ENCODE assay signal across 16 cellular contexts in genomic region chr6:109056661-109057060, GRCh38. TPM values are rescaled to one million over a fixed set of nuclear protein-coding genes. Genes with fewer than 3 reads are reported as not detected.
DNase-seq lines count a peak whose midpoint lies in the region; ATAC-seq and TF ChIP-seq lines count a peak whose summit lies in the region.
"Had no signal": no experiment of that assay in that cellular context is flagged by ENCODE, and none has a peak within 500 bp of the region (broad histone marks: within the 10 kb centered on the region; RNA-seq: fewer than 3 reads in every experiment).

No MANE protein-coding gene starts in this region.

- H3K9me3 ChIP-seq in GM23248 (ENCODE audit: low read depth) (no peaks in the 10 kb centered on the region), Panc1 (ENCODE audit: control insufficient read depth, insufficient read depth, low read depth, low read length) (no peaks in the 10 kb centered on the region), testis (no peaks in the 10 kb centered on the region)
- H3K9me3 ChIP-seq: Caco-2 had no signal

- TF ChIP-seq POLR2A in testis (IDR thresholded peaks at IDR 0.05), result no peak

- in situ Hi-C loops in GM23248 (cut with MboI) (loop anchor here (25.0 kb wide), 1 partner anchor 944 kb away; no protein-coding TSS in a partner anchor), Panc1 (cut with HindIII; ENCODE audit: low pct_unique_long_range_greater_than_20kb, low sequenced_read_pairs) (no loop called here)

- CTCF ChIA-PET in Panc1 (lab: Charles Lee), result interaction anchor here (0.7 kb wide), 1 partner anchor 68 kb away, joined by 3 read pairs; no protein-coding TSS in a partner anchor

- H3K36me3 Mint-ChIP-seq in memory B cell, result no peaks in the 10 kb centered on the region
- H3K36me3 Mint-ChIP-seq: IgD-negative memory B cell had no signal

- H3K9me3 Mint-ChIP-seq in memory B cell, result no peaks in the 10 kb centered on the region
- H3K9me3 Mint-ChIP-seq: IgD-negative memory B cell had no signal

- H4K20me1 ChIP-seq in GM23248 (ENCODE audit: insufficient read depth), result no peaks in the 10 kb centered on the region

- H3K9ac ChIP-seq in GM23248, result no peak overlapping the region

- H3K4me3 ChIP-seq in GM23248 (no peak overlapping the region), Panc1 (ENCODE audit: low read depth in 2 of 2, low read length in 2 of 2) (no peak overlapping the region), testis (no peak overlapping the region)
- H3K4me3 ChIP-seq: PC-9 had no signal

- H3K79me2 ChIP-seq in GM23248 (ENCODE audit: insufficient read depth), result peaks cover 8% of the 10 kb centered on the region

- H3K36me3 ChIP-seq in GM23248 (ENCODE audit: low read depth) (no peaks in the 10 kb centered on the region), Panc1 (ENCODE audit: control insufficient read depth, insufficient read depth, low read length) (no peaks in the 10 kb centered on the region), testis (ENCODE audit: low read depth, missing control alignments) (no peaks in the 10 kb centered on the region)

- no peak overlapping the region for H3K4me3 Mint-ChIP-seq in memory B cell
- H3K4me3 Mint-ChIP-seq: IgD-negative memory B cell had no signal

- H3K4me1 Mint-ChIP-seq in memory B cell, result peaks cover 17% of the 10 kb centered on the region

- DNase-seq in GM23248 (no peak), Panc1 (ENCODE audit: low read depth, low spot score) (no peak), memory B cell (ENCODE audit: low spot score in 2 of 2) (no peak), testis (no peak), NCI-H748 (lab: John Stamatoyannopoulos, UW; ENCODE audit: unreplicated experiment) (no peak)
- DNase-seq: Caco-2, Kasumi-1, NCI-H1105, NCI-H2081 treated with DMSO at 0.1 percent for 48 hours, NCI-H82, PC-9, T-helper 1 cell had no signal

- H3K27ac Mint-ChIP-seq in memory B cell, result peak overlapping the region; percentile 39
- H3K27ac Mint-ChIP-seq: IgD-negative memory B cell had no signal

- BruUV-seq in Panc1 (replicated peaks; lab: Mats Ljungman, UMichigan), result no TSS peak

- no peaks in the 10 kb centered on the region for H3K27me3 Mint-ChIP-seq in memory B cell

- H2AFZ ChIP-seq in GM23248, result no peak overlapping the region
- H2AFZ ChIP-seq: PC-9 had no signal

- POLR2A ChIA-PET in Panc1 (lab: Charles Lee), result interaction anchor here (0.6 kb wide), 1 partner anchor 28 kb away, joined by 3 read pairs; no protein-coding TSS in a partner anchor

- intact Hi-C loops in Panc1 (cut with micrococcal nuclease; ENCODE audit: unreplicated experiment) (no loop called here), testis (cut with DNase I; ENCODE audit: low total_unique reads) (no loop called here)

- H3F3A ChIP-seq in GM23248 (ENCODE audit: insufficient read depth), result peaks cover 33% of the 10 kb centered on the region

- H3K27me3 ChIP-seq in GM23248 (replicated peaks; ENCODE audit: insufficient read depth) (no peaks in the 10 kb centered on the region), Panc1 (ENCODE audit: control insufficient read depth, insufficient read depth, low read length) (no peaks in the 10 kb centered on the region), testis (no peaks in the 10 kb centered on the region)

- peak; percentile 71; the same call in 1 of the 2 replicates for ATAC-seq in Panc1
- no peak for ATAC-seq in memory B cell (ENCODE audit: low read depth)
- no peak for ATAC-seq in HG02970 (IDR thresholded peaks at IDR 0.05; ENCODE audit: low FRiP score, unreplicated experiment)
- ATAC-seq in HG03460 (IDR thresholded peaks at IDR 0.05; ENCODE audit: unreplicated experiment), result no peak

- TF ChIP-seq CTCF in Panc1 (IDR thresholded peaks at IDR 0.05) (no peak), testis (IDR thresholded peaks at IDR 0.05) (no peak)

- no peaks in the 10 kb centered on the region for H3K9me2 ChIP-seq in GM23248 (ENCODE audit: insufficient read depth)

- no peak overlapping the region for H3K4me2 ChIP-seq in GM23248 (ENCODE audit: unreplicated experiment)
- H3K4me2 ChIP-seq: PC-9 had no signal

- H3K27ac ChIP-seq in GM23248 (peak overlapping the region; percentile 74; the same call in 1 of the 2 replicates), Panc1 (ENCODE audit: low read length) (no peak overlapping the region), testis (peak overlapping the region; percentile 53 to 68)
- H3K27ac ChIP-seq: C4-2B, PC-9 had no signal

- peaks cover 38% of the 10 kb centered on the region for H3K4me1 ChIP-seq in GM23248 (ENCODE audit: insufficient read depth)
- 0 out of 2 replicates have a peak, but pooled peaks cover 2% of the 10 kb centered on the region for H3K4me1 ChIP-seq in Panc1 (ENCODE audit: control insufficient read depth, insufficient read depth, low read length)
- peaks cover 34% of the 10 kb centered on the region for H3K4me1 ChIP-seq in testis

RNA-seq across cellular contexts. Expression of gene SESN1, which starts 38.0 kb away (rescaled TPM):
- total RNA-seq in GM23248 (2014; rRNA removed; shearing (Covaris generic)), result 17.6 and 27.2 TPM in 2 replicates
- 14.2 and 14.7 TPM in 2 replicates for polyA plus RNA-seq in GM23248 (2016; fragmentation: Nextera tagmentation; extraction: Ambion mirVana)
- 11.3 TPM for total RNA-seq in Panc1 (2021; ENCODE audit: unreplicated experiment)
- polyA plus RNA-seq in Panc1 (2012; ENCODE audit: insufficient read length), result 5.5 TPM
- 100 to 1,000 TPM; 132 to 152 TPM for total RNA-seq in testis
- 82.0 TPM for polyA plus RNA-seq in testis (ENCODE audit: insufficient read depth, low read depth, low replicate concordance)

RNA-seq across cellular contexts. Expression of gene CEP57L1, which starts 38.6 kb away (rescaled TPM):
- total RNA-seq in GM23248 (2014; rRNA removed; shearing (Covaris generic)), result 18.1 and 20.6 TPM in 2 replicates
- polyA plus RNA-seq in GM23248 (2016; fragmentation: Nextera tagmentation; extraction: Ambion mirVana) (25.6 and 26.1 TPM in 2 replicates), testis (ENCODE audit: insufficient read depth, low read depth, low replicate concordance) (32.5 TPM)
- total RNA-seq in Panc1 (2021; ENCODE audit: unreplicated experiment) (37.6 TPM), testis (10 to 100 TPM; 32.7 to 50.6 TPM)
- polyA plus RNA-seq in Panc1 (2012; ENCODE audit: insufficient read length), result 15.0 TPM
